In the genomic region with DNA sequence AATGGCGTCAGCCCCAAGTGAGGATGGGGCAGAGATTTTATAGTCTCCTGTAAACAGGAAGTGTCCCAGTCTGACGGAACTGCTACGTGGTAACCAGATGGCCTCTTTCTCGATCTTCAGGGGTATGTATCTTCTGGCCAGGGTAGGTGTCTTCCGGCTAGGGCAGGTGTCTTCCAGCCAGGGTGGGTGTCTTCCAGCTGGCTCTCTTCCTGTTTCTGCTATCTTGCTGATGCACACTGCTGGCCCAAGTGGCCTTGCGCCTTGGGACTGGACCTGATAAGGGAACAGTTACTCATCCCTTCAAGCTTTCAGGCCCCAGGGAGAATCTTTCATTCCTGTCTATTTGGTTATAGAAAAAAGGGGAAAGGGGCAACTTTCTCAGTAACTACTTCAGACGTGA, we compare ENCODE assay signal across 22 cellular contexts.
"Had no signal": no experiment of that assay in that cellular context is flagged by ENCODE, and none has a peak within 500 bp of the region (broad histone marks: within the 10 kb centered on the region; RNA-seq: fewer than 3 reads in every experiment).

No MANE protein-coding gene starts in this region.

- DNase-seq: KBM-7, MV-4-11, NCI-H1048, NCI-H1105, NCI-H1417, NCI-H1436 treated with DMSO at 0.1 percent for 48 hours, NCI-H1694, NCI-H1930, NCI-H2081, NCI-H2107, NCI-H2227 treated with DMSO at 0.1 percent for 48 hours, NCI-H524, NCI-H526 treated with DMSO at 0.1 percent for 48 hours, NCI-H748 treated with DMSO at 0.1 percent for 48 hours, PC-9, Peyer's patch, SHP77 treated with DMSO at 0.1 percent for 48 hours, SJCRH30 had no signal

- H2AFZ ChIP-seq: PC-9 had no signal

- H3K9me3 ChIP-seq: Peyer's patch, SJCRH30 had no signal

- H3K4me2 ChIP-seq: PC-9 had no signal

- H3K27me3 ChIP-seq: Peyer's patch, SJCRH30 had no signal

- H3K4me1 ChIP-seq: Peyer's patch, SJCRH30 had no signal

- H3K27ac ChIP-seq: HL-60, PC-9, Peyer's patch, SJCRH30 had no signal

- H3K4me3 ChIP-seq: PC-9, Peyer's patch, SJCRH30 had no signal

- ATAC-seq: Right ventricle myocardium inferior, SK-N-SH treated with all-trans-retinoic acid at 6 μM for 48 hours had no signal

- H3K36me3 ChIP-seq: Peyer's patch, SJCRH30 had no signal

- FAIRE-seq: HTR-8/SVneo had no signal
